Comparison of ENCODE assay signal across 32 cellular contexts in genomic region chr9:37778534-37778933, GRCh38.
"Had no signal": no experiment of that assay in that cellular context is flagged by ENCODE, and none has a peak within 500 bp of the region (broad histone marks: within the 10 kb centered on the region; RNA-seq: fewer than 3 reads in every experiment).

No MANE protein-coding gene starts in this region.

- ATAC-seq: activated CD4-positive, alpha-beta T cell treated with anti-CD3 and anti-CD28 coated beads for 36 hours; gastrocnemius medialis; left cardiac atrium; left ventricle myocardium superior; sciatic nerve; stimulated activated memory B cell treated with anti-CD40 and anti-IgM and Interleukin-4, amounts not matched to agents 10 μg/mL and 1 μg/mL and 100 μg/mL, for 72 hours; stimulated activated naive CD8-positive, alpha-beta T cell treated with anti-CD3 and anti-CD28 coated beads, Interleukin-15, amount 100 ng/mL, for 72 hours; T-cell had no signal

- DNase-seq: activated CD4-positive, alpha-beta T cell treated with anti-CD3 and anti-CD28 coated beads for 36 hours; activated CD4-positive, CD25-positive, alpha-beta regulatory T cell; activated CD8-positive, alpha-beta memory T cell treated with anti-CD3 and anti-CD28 coated beads for 24 hours; amygdala; dermis blood vessel endothelial cell; effector CD4-positive, alpha-beta T cell; gastrocnemius medialis; glutamatergic neuron; left cardiac atrium; left ventricle myocardium superior; naive B cell; nephron progenitor cell; ovary; retina; stimulated activated CD4-positive, alpha-beta T cell treated with anti-CD3 and anti-CD28 coated beads, Interleukin-4, amount 100 ng/mL, for 24 hours; stimulated activated naive CD8-positive, alpha-beta T cell treated with anti-CD3 and anti-CD28 coated beads, Interleukin-15, amount 100 ng/mL, for 72 hours; substantia nigra; T-cell; thyroid gland had no signal

- H3K4me3 ChIP-seq: breast epithelium, gastrocnemius medialis, hepatocyte, ovary, prostate gland, skin epidermis, thyroid gland, upper lobe of left lung, vagina had no signal

- H3K4me1 ChIP-seq: prostate gland, thyroid gland had no signal

- H3K36me3 ChIP-seq: ovary had no signal

- FAIRE-seq: colon, keratinocyte had no signal

- H3K27ac Mint-ChIP-seq: mesothelial cell of epicardium; nephron progenitor cell; stimulated activated memory B cell treated with anti-CD40 and anti-IgM and Interleukin-4, amounts not matched to agents 10 μg/mL and 1 μg/mL and 100 μg/mL, for 72 hours; T-cell; T-helper 2 cell treated with Interferon-gamma antibody and Interleukin-4, amounts not matched to agents 5 μg/mL and 100 μg/mL, for 36 hours had no signal

- H3K9me3 ChIP-seq: breast epithelium, gastrocnemius medialis, neutrophil, ovary, prostate gland, thyroid gland, upper lobe of left lung, vagina had no signal

- H3K27me3 ChIP-seq: breast epithelium, gastrocnemius medialis, hepatocyte, neutrophil, ovary, thyroid gland, upper lobe of left lung, vagina had no signal

- H3K9me3 Mint-ChIP-seq: mesothelial cell of epicardium; naive B cell; nephron progenitor cell; stimulated activated memory B cell treated with anti-CD40 and anti-IgM and Interleukin-4, amounts not matched to agents 10 μg/mL and 1 μg/mL and 100 μg/mL, for 72 hours; stimulated activated naive CD8-positive, alpha-beta T cell treated with anti-CD3 and anti-CD28 coated beads, Interleukin-15, amount 100 ng/mL, for 72 hours; T-cell; T-helper 2 cell treated with Interferon-gamma antibody and Interleukin-4, amounts not matched to agents 5 μg/mL and 100 μg/mL, for 36 hours had no signal

- H2AFZ ChIP-seq: hepatocyte had no signal

- H3K27me3 Mint-ChIP-seq: activated CD4-positive, alpha-beta T cell treated with anti-CD3 and anti-CD28 coated beads for 36 hours; naive B cell; stimulated activated memory B cell treated with anti-CD40 and anti-IgM and Interleukin-4, amounts not matched to agents 10 μg/mL and 1 μg/mL and 100 μg/mL, for 72 hours; stimulated activated naive CD8-positive, alpha-beta T cell treated with anti-CD3 and anti-CD28 coated beads, Interleukin-15, amount 100 ng/mL, for 72 hours; T-cell had no signal

- H3K27ac ChIP-seq: breast epithelium, gastrocnemius medialis, hepatocyte, neutrophil, ovary, prostate gland, skin epidermis, thyroid gland, upper lobe of left lung, vagina had no signal

- H3K4me3 Mint-ChIP-seq: activated CD4-positive, alpha-beta T cell treated with anti-CD3 and anti-CD28 coated beads for 36 hours; mesothelial cell of epicardium; nephron progenitor cell; stimulated activated memory B cell treated with anti-CD40 and anti-IgM and Interleukin-4, amounts not matched to agents 10 μg/mL and 1 μg/mL and 100 μg/mL, for 72 hours; stimulated activated naive CD8-positive, alpha-beta T cell treated with anti-CD3 and anti-CD28 coated beads, Interleukin-15, amount 100 ng/mL, for 72 hours; T-cell; T-helper 2 cell treated with Interferon-gamma antibody and Interleukin-4, amounts not matched to agents 5 μg/mL and 100 μg/mL, for 36 hours had no signal

- H3K4me2 ChIP-seq: hepatocyte had no signal
